In genomic region chr6:158508450-158508849, GRCh38 we compare ENCODE assay signal across 24 cellular contexts.
"Had no signal": no experiment of that assay in that cellular context is flagged by ENCODE, and none has a peak within 500 bp of the region (broad histone marks: within the 10 kb centered on the region; RNA-seq: fewer than 3 reads in every experiment).

No MANE protein-coding gene starts in this region.

- DNase-seq: colonic mucosa; cortex of kidney; dermis blood vessel endothelial cell; dorsolateral prefrontal cortex; effector CD4-positive, alpha-beta T cell; effector CD8-positive, alpha-beta T cell; effector memory CD4-positive, alpha-beta T cell; effector memory CD8-positive, alpha-beta T cell; erythroblast; foreskin fibroblast; foreskin keratinocyte; foreskin melanocyte; gastrocnemius medialis; glutamatergic neuron; heart left ventricle; heart right ventricle had no signal

- ATAC-seq: effector memory CD8-positive, alpha-beta T cell; esophagus mucosa; foreskin keratinocyte; gastrocnemius medialis; gastroesophageal sphincter; heart left ventricle; heart right ventricle had no signal

- H3K4me3 ChIP-seq: colonic mucosa, coronary artery, dorsolateral prefrontal cortex, esophagus muscularis mucosa, gastrocnemius medialis, gastroesophageal sphincter, heart left ventricle, heart right ventricle had no signal

- H3K27ac ChIP-seq: colonic mucosa, coronary artery, epithelial cell of prostate, esophagus muscularis mucosa, foreskin keratinocyte, gastrocnemius medialis, gastroesophageal sphincter, heart left ventricle, heart right ventricle had no signal

- H3K9me3 ChIP-seq: colonic mucosa, esophagus muscularis mucosa, gastrocnemius medialis, gastroesophageal sphincter, heart left ventricle, heart right ventricle had no signal

- H3K4me1 ChIP-seq: colonic mucosa, esophagus muscularis mucosa, foreskin keratinocyte, gastrocnemius medialis, gastroesophageal sphincter, heart left ventricle, heart right ventricle had no signal

- H3K27me3 ChIP-seq: colonic mucosa, dorsolateral prefrontal cortex, esophagus muscularis mucosa, foreskin keratinocyte, gastrocnemius medialis, gastroesophageal sphincter, heart left ventricle, heart right ventricle had no signal

- FAIRE-seq: endometrium, endothelial cell of umbilical vein, frontal cortex had no signal

- H3K36me3 ChIP-seq: colonic mucosa had no signal
